ENCODE assay signal across 9 cellular contexts in the genomic region with DNA sequence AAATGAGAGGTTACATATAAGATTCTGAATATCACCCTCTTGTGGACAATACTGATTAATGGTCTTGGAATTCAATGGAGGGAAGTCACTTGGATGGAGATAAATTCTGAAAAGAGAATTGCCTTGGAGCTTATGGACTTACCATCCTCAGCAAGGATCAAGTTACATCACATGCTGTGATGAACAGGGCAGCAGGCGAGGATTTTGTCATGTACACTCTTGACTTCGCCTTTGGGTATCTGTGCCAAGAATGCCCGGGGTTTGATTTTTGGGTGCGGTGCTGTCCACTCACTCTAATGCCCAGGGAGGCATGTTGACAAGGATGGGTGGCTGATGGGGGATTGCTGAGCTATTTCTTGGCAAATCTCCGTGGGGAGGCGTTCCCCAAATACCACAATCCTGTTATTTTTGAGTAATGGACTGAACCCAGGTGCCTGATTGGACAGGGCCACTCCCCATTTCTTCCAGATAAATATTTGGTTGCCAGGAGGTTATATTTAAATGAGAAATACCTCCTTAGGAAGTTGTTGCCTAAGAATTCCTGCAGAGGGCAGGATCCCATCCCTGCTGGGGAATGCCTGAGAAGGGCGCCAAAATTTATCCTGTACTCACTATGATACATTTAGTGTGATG.
DNase-seq lines count a peak whose midpoint lies in the region; ATAC-seq and TF ChIP-seq lines count a peak whose summit lies in the region.
"Had no signal": no experiment of that assay in that cellular context is flagged by ENCODE, and none has a peak within 500 bp of the region (broad histone marks: within the 10 kb centered on the region; RNA-seq: fewer than 3 reads in every experiment).

No MANE protein-coding gene starts in this region.

- H3K4me3 ChIP-seq in cardiac muscle cell (no peak overlapping the region), OCI-LY7 (ENCODE audit: low read depth, low read length, poor library complexity, severe bottlenecking) (no peak overlapping the region), fibroblast of pulmonary artery (replicated peaks; ENCODE audit: low read depth, low read length) (no peak overlapping the region), upper lobe of right lung (no peak overlapping the region)

- H3K27me3 ChIP-seq in cardiac muscle cell (no peaks in the 10 kb centered on the region), upper lobe of right lung (no peaks in the 10 kb centered on the region)

- DNase-seq in cardiac muscle cell (ENCODE audit: low read depth in 1 of 2, low spot score in 1 of 2) (peak; percentile 29 to 45), left ventricle myocardium superior (no peak), OCI-LY7 (ENCODE audit: low spot score) (no peak), fibroblast of pulmonary artery (ENCODE audit: low read depth) (peak; percentile 13), upper lobe of right lung (no peak), dermis blood vessel endothelial cell (no peak), NCI-H345 (lab: John Stamatoyannopoulos, UW) (no peak)
- no peak for DNase-seq in activated naive CD4-positive, alpha-beta T cell treated with anti-CD3 and anti-CD28 coated beads, Interleukin-2, amount 50 U/mL, for 72 hours (ENCODE audit: low spot score in 2 of 2)
- DNase-seq: activated CD8-positive, alpha-beta memory T cell treated with anti-CD3 and anti-CD28 coated beads, Interleukin-2, amount 50 U/mL, for 4 hours had no signal

- no peaks in the 10 kb centered on the region for H3K79me2 ChIP-seq in OCI-LY7 (ENCODE audit: insufficient read depth, low read depth, low read length)

- H3K36me3 Mint-ChIP-seq in activated naive CD4-positive, alpha-beta T cell treated with anti-CD3 and anti-CD28 coated beads, Interleukin-2, amount 50 U/mL, for 72 hours = no peaks in the 10 kb centered on the region

- no peak overlapping the region for H2AFZ ChIP-seq in OCI-LY7 (ENCODE audit: low read length)

- H3K9me3 ChIP-seq in cardiac muscle cell (ENCODE audit: low read depth) = no peaks in the 10 kb centered on the region
- no peaks in the 10 kb centered on the region for H3K9me3 ChIP-seq in OCI-LY7 (ENCODE audit: low read length)
- no peaks in the 10 kb centered on the region for H3K9me3 ChIP-seq in upper lobe of right lung

- H3K27ac Mint-ChIP-seq in activated naive CD4-positive, alpha-beta T cell treated with anti-CD3 and anti-CD28 coated beads, Interleukin-2, amount 50 U/mL, for 72 hours = no peak overlapping the region

- H3K9me3 Mint-ChIP-seq in activated naive CD4-positive, alpha-beta T cell treated with anti-CD3 and anti-CD28 coated beads, Interleukin-2, amount 50 U/mL, for 72 hours = no peaks in the 10 kb centered on the region

- TF ChIP-seq CTCF in cardiac muscle cell (IDR thresholded peaks at IDR 0.05; ENCODE audit: low read depth, low read length) (peak; percentile 31), OCI-LY7 (conservative IDR thresholded peaks at IDR 0.05; ENCODE audit: low read length) (peak; percentile 38; the same call in 1 of the 2 replicates), fibroblast of pulmonary artery (IDR thresholded peaks at IDR 0.05; ENCODE audit: low read length, missing control alignments) (peak; percentile 22), upper lobe of right lung (IDR thresholded peaks at IDR 0.05) (no peak)

- no peak overlapping the region for H3K4me2 ChIP-seq in OCI-LY7 (ENCODE audit: low read length)

- no TSS peak for BruUV-seq in OCI-LY7 (replicated peaks; lab: Mats Ljungman, UMichigan)

- H3K27ac ChIP-seq in cardiac muscle cell = no peak overlapping the region
- H3K27ac ChIP-seq in OCI-LY7 (ENCODE audit: low read depth, low read length, poor library complexity, severe bottlenecking) = no peak overlapping the region
- no peak overlapping the region for H3K27ac ChIP-seq in upper lobe of right lung

- H4K20me1 ChIP-seq in OCI-LY7 (ENCODE audit: insufficient read depth, low read length) = no peaks in the 10 kb centered on the region

- CTCF ChIA-PET in OCI-LY7 (lab: Charles Lee; ENCODE audit: unreplicated experiment) = no interaction called here

- H3K36me3 ChIP-seq in cardiac muscle cell = no peaks in the 10 kb centered on the region
- no peaks in the 10 kb centered on the region for H3K36me3 ChIP-seq in OCI-LY7 (ENCODE audit: insufficient read depth, low read length)
- H3K36me3 ChIP-seq in upper lobe of right lung = no peaks in the 10 kb centered on the region

- POLR2A ChIA-PET in OCI-LY7 (lab: Charles Lee) = interaction anchor here (0.7 kb wide), 1 partner anchor 302 kb away, joined by 3 read pairs; no protein-coding TSS in a partner anchor

- no peaks in the 10 kb centered on the region for H3K4me1 ChIP-seq in cardiac muscle cell (ENCODE audit: low read depth)
- H3K4me1 ChIP-seq in OCI-LY7 (ENCODE audit: insufficient read depth, low read length, poor library complexity, severe bottlenecking) = no peaks in the 10 kb centered on the region
- no peaks in the 10 kb centered on the region for H3K4me1 ChIP-seq in upper lobe of right lung

- ATAC-seq in left ventricle myocardium superior (no peak), upper lobe of right lung (peak; percentile 61)
- ATAC-seq in activated naive CD4-positive, alpha-beta T cell treated with anti-CD3 and anti-CD28 coated beads, Interleukin-2, amount 50 U/mL, for 72 hours = no peak

- intact Hi-C loops in left ventricle myocardium superior (cut with micrococcal nuclease) (loop anchor here (10.0 kb wide), 1 partner anchor 677 kb away; no protein-coding TSS in a partner anchor), OCI-LY7 (cut with micrococcal nuclease; ENCODE audit: unreplicated experiment) (no loop called here), upper lobe of right lung (cut with DNase I) (no loop called here)

- no peaks in the 10 kb centered on the region for H3K9me2 ChIP-seq in OCI-LY7 (ENCODE audit: insufficient read depth, low read length)

Comparison
In these comparisons a context has a peak if more than half of its experiments do, and no peak if none do; other contexts are left out.
1. DNase-seq: peak in cardiac muscle cell (2 of 2) and fibroblast of pulmonary artery (single experiment); none in left ventricle myocardium superior (single experiment), OCI-LY7 (single experiment), upper lobe of right lung (single experiment), dermis blood vessel endothelial cell (single experiment), activated naive CD4-positive, alpha-beta T cell treated with anti-CD3 and anti-CD28 coated beads, Interleukin-2, amount 50 U/mL, for 72 hours (0 of 2) and NCI-H345 (single experiment).